15 cellular contexts compared by ENCODE assay signal in the genomic region with DNA sequence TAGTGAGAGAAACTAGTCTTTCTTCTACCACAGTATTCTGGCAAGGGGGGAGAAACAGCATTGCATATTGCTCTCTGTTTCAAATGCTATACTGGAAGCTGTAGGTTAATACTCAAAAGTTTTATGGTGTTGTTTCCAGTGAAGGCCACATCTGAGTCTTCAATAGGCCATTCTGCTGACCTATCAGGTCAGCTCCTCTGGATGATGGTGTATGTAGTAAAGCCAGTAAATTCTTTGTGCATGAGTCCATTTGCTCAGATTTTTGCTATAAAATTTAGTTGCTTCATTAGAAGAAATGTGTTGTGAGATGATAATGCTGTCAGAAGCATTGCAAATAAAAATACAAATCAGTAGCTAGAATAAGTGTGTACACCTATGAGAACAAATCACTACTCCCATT.
"Had no signal": no experiment of that assay in that cellular context is flagged by ENCODE, and none has a peak within 500 bp of the region (broad histone marks: within the 10 kb centered on the region; RNA-seq: fewer than 3 reads in every experiment).

No MANE protein-coding gene starts in this region.

- H3K27ac ChIP-seq: adrenal gland, epithelial cell of prostate, heart right ventricle, VCaP had no signal

- H3K36me3 ChIP-seq: adrenal gland, heart right ventricle had no signal

- H3K27me3 ChIP-seq: adrenal gland, heart right ventricle had no signal

- H3K4me1 ChIP-seq: adrenal gland, heart right ventricle had no signal

- H3K9me3 ChIP-seq: adrenal gland, heart right ventricle had no signal

- DNase-seq: activated CD4-positive, CD25-positive, alpha-beta regulatory T cell treated with anti-CD3 and anti-CD28 coated beads, Interleukin-2, amount 50 U/mL, for 72 hours; activated effector memory CD4-positive, alpha-beta T cell treated with anti-CD3 and anti-CD28 coated beads, Interleukin-2, amount 50 U/mL, for 16 hours; activated T-cell treated with anti-CD3 and anti-CD28 coated beads, Interleukin-2, amount 50 U/mL, for 72 hours; adrenal gland; endodermal cell; heart right ventricle; left ventricle myocardium superior; stimulated activated CD4-positive, alpha-beta T cell treated with anti-CD3 and anti-CD28 coated beads, Interleukin-12 subunit alpha, Interleukin-12 subunit beta, amount 100 ng/mL, for 4 hours; stimulated activated CD4-positive, alpha-beta T cell treated with anti-CD3 and anti-CD28 coated beads, Interleukin-1b, Interleukin-23, amount 100 ng/mL, for 48 hours; stimulated activated CD8-positive, alpha-beta memory T cell treated with anti-CD3 and anti-CD28 coated beads, Interleukin-4, amount 100 ng/mL, for 48 hours; stimulated activated naive CD4-positive, alpha-beta T cell; T-helper 2 cell had no signal

- ATAC-seq: activated naive CD4-positive, alpha-beta T cell treated with anti-CD3 and anti-CD28 coated beads, Interleukin-2, amount 50 U/mL, for 72 hours; activated T-cell treated with anti-CD3 and anti-CD28 coated beads, Interleukin-2, amount 50 U/mL, for 72 hours; heart right ventricle; left ventricle myocardium superior had no signal

- H3K4me3 ChIP-seq: adrenal gland, heart right ventricle had no signal
